ENCODE assay signal across 2 cellular contexts in the genomic region with DNA sequence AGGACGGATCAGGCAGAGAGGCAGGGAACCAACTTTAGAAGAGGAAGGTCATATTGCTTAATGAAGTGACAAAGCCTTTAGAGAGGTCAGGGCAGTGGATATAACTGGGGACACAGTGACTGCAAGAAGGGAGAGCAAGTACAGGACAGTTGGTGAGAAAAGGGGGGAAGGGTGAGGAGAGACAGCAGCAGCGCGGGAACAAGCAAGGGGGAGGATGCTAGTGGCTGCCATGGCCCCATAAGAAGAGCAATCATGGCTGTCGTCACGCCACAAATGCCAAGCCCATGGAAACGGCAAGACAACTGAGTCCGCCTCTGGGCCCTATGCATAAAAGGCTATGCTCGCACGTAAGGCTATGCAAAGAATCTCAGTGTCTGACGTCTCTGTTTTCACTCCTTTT.
A peak's percentile ranks its signal among the peaks of the same experiment; 100 is the strongest.
TF ChIP-seq lines count a peak whose summit lies in the region.

No MANE protein-coding gene starts in this region.

TF ChIP-seq in SK-N-SH, 30 proteins besides CTCF, POLR2A, EP300 and RAD21:
- TF ChIP-seq, protein P1, sequence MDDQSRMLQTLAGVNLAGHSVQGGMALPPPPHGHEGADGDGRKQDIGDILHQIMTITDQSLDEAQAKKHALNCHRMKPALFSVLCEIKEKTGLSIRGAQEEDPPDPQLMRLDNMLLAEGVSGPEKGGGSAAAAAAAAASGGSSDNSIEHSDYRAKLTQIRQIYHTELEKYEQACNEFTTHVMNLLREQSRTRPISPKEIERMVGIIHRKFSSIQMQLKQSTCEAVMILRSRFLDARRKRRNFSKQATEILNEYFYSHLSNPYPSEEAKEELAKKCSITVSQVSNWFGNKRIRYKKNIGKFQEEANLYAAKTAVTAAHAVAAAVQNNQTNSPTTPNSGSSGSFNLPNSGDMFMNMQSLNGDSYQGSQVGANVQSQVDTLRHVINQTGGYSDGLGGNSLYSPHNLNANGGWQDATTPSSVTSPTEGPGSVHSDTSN (IDR thresholded peaks at IDR 0.05) = no peak
- TF ChIP-seq TCF12 (IDR thresholded peaks at IDR 0.05) = no peak
- peak; percentile 38; the same call in 1 of the 2 replicates for TF ChIP-seq POLR2AphosphoS5 (IDR thresholded peaks at IDR 0.05; ENCODE audit: low read depth, low read length)

TF ChIP-seq in SK-N-SH treated with all-trans-retinoic acid at 6 μM for 48 hours, 23 proteins besides CTCF, POLR2A, EP300 and RAD21:
- TF ChIP-seq CSDC2 (CRISPR knock-in tag; IDR thresholded peaks at IDR 0.05) = no peak
- no peak for TF ChIP-seq ZFP30 (CRISPR knock-in tag; IDR thresholded peaks at IDR 0.05)
- no peak for TF ChIP-seq GLIS3 (CRISPR knock-in tag; IDR thresholded peaks at IDR 0.05)
- TF ChIP-seq ESRRG (CRISPR knock-in tag; IDR thresholded peaks at IDR 0.05) = no peak
- TF ChIP-seq ZNF565 (CRISPR knock-in tag; conservative IDR thresholded peaks at IDR 0.05; ENCODE audit: low read depth) = no peak
- TF ChIP-seq ARNTL (CRISPR knock-in tag; IDR thresholded peaks at IDR 0.05; ENCODE audit: borderline replicate concordance, low read depth) = no peak
- TF ChIP-seq ZNF8 (CRISPR knock-in tag; IDR thresholded peaks at IDR 0.05) = no peak
- TF ChIP-seq, protein P2, sequence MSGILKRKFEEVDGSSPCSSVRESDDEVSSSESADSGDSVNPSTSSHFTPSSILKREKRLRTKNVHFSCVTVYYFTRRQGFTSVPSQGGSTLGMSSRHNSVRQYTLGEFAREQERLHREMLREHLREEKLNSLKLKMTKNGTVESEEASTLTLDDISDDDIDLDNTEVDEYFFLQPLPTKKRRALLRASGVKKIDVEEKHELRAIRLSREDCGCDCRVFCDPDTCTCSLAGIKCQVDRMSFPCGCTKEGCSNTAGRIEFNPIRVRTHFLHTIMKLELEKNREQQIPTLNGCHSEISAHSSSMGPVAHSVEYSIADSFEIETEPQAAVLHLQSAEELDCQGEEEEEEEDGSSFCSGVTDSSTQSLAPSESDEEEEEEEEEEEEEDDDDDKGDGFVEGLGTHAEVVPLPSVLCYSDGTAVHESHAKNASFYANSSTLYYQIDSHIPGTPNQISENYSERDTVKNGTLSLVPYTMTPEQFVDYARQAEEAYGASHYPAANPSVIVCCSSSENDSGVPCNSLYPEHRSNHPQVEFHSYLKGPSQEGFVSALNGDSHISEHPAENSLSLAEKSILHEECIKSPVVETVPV (CRISPR knock-in tag; IDR thresholded peaks at IDR 0.05) = no peak
- TF ChIP-seq BACH2 (CRISPR knock-in tag; IDR thresholded peaks at IDR 0.05; ENCODE audit: borderline replicate concordance) = no peak
- TF ChIP-seq OSR1 (CRISPR knock-in tag; IDR thresholded peaks at IDR 0.05) = no peak
- TF ChIP-seq, protein P3, sequence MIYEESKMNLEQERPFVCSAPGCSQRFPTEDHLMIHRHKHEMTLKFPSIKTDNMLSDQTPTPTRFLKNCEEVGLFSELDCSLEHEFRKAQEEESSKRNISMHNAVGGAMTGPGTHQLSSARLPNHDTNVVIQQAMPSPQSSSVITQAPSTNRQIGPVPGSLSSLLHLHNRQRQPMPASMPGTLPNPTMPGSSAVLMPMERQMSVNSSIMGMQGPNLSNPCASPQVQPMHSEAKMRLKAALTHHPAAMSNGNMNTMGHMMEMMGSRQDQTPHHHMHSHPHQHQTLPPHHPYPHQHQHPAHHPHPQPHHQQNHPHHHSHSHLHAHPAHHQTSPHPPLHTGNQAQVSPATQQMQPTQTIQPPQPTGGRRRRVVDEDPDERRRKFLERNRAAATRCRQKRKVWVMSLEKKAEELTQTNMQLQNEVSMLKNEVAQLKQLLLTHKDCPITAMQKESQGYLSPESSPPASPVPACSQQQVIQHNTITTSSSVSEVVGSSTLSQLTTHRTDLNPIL (CRISPR knock-in tag; IDR thresholded peaks at IDR 0.05; ENCODE audit: low read depth) = no peak
- no peak for TF ChIP-seq ZNF70 (CRISPR knock-in tag; IDR thresholded peaks at IDR 0.05)
- TF ChIP-seq ZFP3 (CRISPR knock-in tag; IDR thresholded peaks at IDR 0.05) = no peak
- no peak for TF ChIP-seq TOX (CRISPR knock-in tag; IDR thresholded peaks at IDR 0.05; ENCODE audit: borderline replicate concordance)
- no peak for TF ChIP-seq PPARA (CRISPR knock-in tag; IDR thresholded peaks at IDR 0.05; ENCODE audit: borderline replicate concordance)
- TF ChIP-seq, protein P4, sequence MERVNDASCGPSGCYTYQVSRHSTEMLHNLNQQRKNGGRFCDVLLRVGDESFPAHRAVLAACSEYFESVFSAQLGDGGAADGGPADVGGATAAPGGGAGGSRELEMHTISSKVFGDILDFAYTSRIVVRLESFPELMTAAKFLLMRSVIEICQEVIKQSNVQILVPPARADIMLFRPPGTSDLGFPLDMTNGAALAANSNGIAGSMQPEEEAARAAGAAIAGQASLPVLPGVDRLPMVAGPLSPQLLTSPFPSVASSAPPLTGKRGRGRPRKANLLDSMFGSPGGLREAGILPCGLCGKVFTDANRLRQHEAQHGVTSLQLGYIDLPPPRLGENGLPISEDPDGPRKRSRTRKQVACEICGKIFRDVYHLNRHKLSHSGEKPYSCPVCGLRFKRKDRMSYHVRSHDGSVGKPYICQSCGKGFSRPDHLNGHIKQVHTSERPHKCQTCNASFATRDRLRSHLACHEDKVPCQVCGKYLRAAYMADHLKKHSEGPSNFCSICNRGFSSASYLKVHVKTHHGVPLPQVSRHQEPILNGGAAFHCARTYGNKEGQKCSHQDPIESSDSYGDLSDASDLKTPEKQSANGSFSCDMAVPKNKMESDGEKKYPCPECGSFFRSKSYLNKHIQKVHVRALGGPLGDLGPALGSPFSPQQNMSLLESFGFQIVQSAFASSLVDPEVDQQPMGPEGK (CRISPR knock-in tag; IDR thresholded peaks at IDR 0.05; ENCODE audit: borderline replicate concordance) = no peak
- no peak for TF ChIP-seq TCF4 (CRISPR knock-in tag; IDR thresholded peaks at IDR 0.05; ENCODE audit: borderline replicate concordance)
- no peak for TF ChIP-seq RARB (CRISPR knock-in tag; IDR thresholded peaks at IDR 0.05)
